ENCODE assay signal across 10 cellular contexts in the genomic region with DNA sequence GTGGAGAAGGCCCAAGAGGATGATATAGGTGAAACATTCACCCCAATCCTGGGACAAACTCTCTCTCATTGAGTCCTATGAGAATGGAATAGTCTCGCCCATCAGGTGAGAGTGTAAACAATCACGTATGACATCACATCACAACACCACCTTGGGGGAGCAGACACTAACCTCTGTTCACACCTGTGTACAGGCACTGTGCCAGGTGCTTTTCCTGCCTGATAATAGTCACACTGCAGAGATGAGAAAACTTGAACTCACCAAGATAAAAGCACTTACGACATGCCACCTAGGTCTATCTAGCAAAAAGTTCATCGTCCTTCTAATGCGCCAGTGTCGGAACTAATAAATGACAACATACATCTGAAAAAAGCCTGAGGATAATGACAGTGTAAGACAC.
A peak's percentile ranks its signal among the peaks of the same experiment; 100 is the strongest.
DNase-seq lines count a peak whose midpoint lies in the region; ATAC-seq and TF ChIP-seq lines count a peak whose summit lies in the region.
"Had no signal": no experiment of that assay in that cellular context is flagged by ENCODE, and none has a peak within 500 bp of the region (broad histone marks: within the 10 kb centered on the region; RNA-seq: fewer than 3 reads in every experiment).

No MANE protein-coding gene starts in this region.

- no peaks in the 10 kb centered on the region for H3K9me3 Mint-ChIP-seq in activated CD4-positive, alpha-beta memory T cell treated with anti-CD3 and anti-CD28 coated beads, Interleukin-2, amount 10 ng/mL, durations not matched to agents 7 days and 5 days
- H3K9me3 Mint-ChIP-seq in endothelial cell (ENCODE audit: unreplicated experiment), result no peaks in the 10 kb centered on the region

- no peak for TF ChIP-seq CTCF in endothelial cell (IDR thresholded peaks at IDR 0.05; ENCODE audit: unreplicated experiment)

- peak overlapping the region; percentile 96 for H3K27ac Mint-ChIP-seq in activated CD4-positive, alpha-beta memory T cell treated with anti-CD3 and anti-CD28 coated beads, Interleukin-2, amount 10 ng/mL, durations not matched to agents 7 days and 5 days
- H3K27ac Mint-ChIP-seq in endothelial cell (ENCODE audit: unreplicated experiment), result peak overlapping the region; percentile 7

- CTCF ChIA-PET in activated CD4-positive, alpha-beta memory T cell treated with anti-CD3 and anti-CD28 coated beads, Interleukin-2, amount 10 ng/mL, durations not matched to agents 7 days and 5 days (lab: Charles Lee), result no interaction called here

- H3K4me1 Mint-ChIP-seq in activated CD4-positive, alpha-beta memory T cell treated with anti-CD3 and anti-CD28 coated beads, Interleukin-2, amount 10 ng/mL, durations not matched to agents 7 days and 5 days, result peaks cover 96% of the 10 kb centered on the region
- H3K4me1 Mint-ChIP-seq in endothelial cell (ENCODE audit: unreplicated experiment), result peaks cover 90% of the 10 kb centered on the region

- no peak for ATAC-seq in GM21717 (IDR thresholded peaks at IDR 0.05; ENCODE audit: unreplicated experiment)
- ATAC-seq in GM19395 (IDR thresholded peaks at IDR 0.05; ENCODE audit: unreplicated experiment), result no peak

- POLR2A ChIA-PET in activated CD4-positive, alpha-beta memory T cell treated with anti-CD3 and anti-CD28 coated beads, Interleukin-2, amount 10 ng/mL, durations not matched to agents 7 days and 5 days (lab: Charles Lee), result interaction anchor here (1.4 to 10.1 kb wide), 7 partner anchors 14 to 291 kb away, joined by 3 to 149 read pairs (median 11); partner anchors contain the start of genes HSPA14, MSANTD7 and SUV39H2

- no peak overlapping the region for H3K4me3 Mint-ChIP-seq in activated CD4-positive, alpha-beta memory T cell treated with anti-CD3 and anti-CD28 coated beads, Interleukin-2, amount 10 ng/mL, durations not matched to agents 7 days and 5 days
- no peak overlapping the region for H3K4me3 Mint-ChIP-seq in endothelial cell (ENCODE audit: unreplicated experiment)

- H3K36me3 Mint-ChIP-seq in activated CD4-positive, alpha-beta memory T cell treated with anti-CD3 and anti-CD28 coated beads, Interleukin-2, amount 10 ng/mL, durations not matched to agents 7 days and 5 days (ENCODE audit: low read depth), result peaks cover 76% of the 10 kb centered on the region
- H3K36me3 Mint-ChIP-seq in endothelial cell (ENCODE audit: low read depth, unreplicated experiment), result peaks cover 44% of the 10 kb centered on the region

- DNase-seq in stimulated activated CD4-positive, alpha-beta T cell treated with anti-CD3 and anti-CD28 coated beads, Interleukin-4, amount 100 ng/mL, for 24 hours, result peak; percentile 59
- no peak for DNase-seq in stimulated activated CD4-positive, alpha-beta T cell treated with anti-CD3 and anti-CD28 coated beads, Interleukin-1b, Interleukin-23, amount 100 ng/mL, for 48 hours
- no peak for DNase-seq in activated CD4-positive, alpha-beta memory T cell treated with anti-CD3 and anti-CD28 coated beads, Interleukin-2, amount 10 ng/mL, durations not matched to agents 7 days and 5 days
- DNase-seq in endothelial cell (ENCODE audit: low spot score) (no peak), NCI-H2196 (lab: John Stamatoyannopoulos, UW; ENCODE audit: unreplicated experiment) (no peak), amniotic stem cell (lab: John Stamatoyannopoulos, UW) (no peak)
- DNase-seq: NCI-H524, retina had no signal

- no peaks in the 10 kb centered on the region for H3K27me3 Mint-ChIP-seq in activated CD4-positive, alpha-beta memory T cell treated with anti-CD3 and anti-CD28 coated beads, Interleukin-2, amount 10 ng/mL, durations not matched to agents 7 days and 5 days
- H3K27me3 Mint-ChIP-seq in endothelial cell (ENCODE audit: unreplicated experiment), result peaks cover 12% of the 10 kb centered on the region
